Comparison of ENCODE assay signal across 8 cellular contexts in genomic region chr11:65859134-65859811, GRCh38.
A peak's percentile ranks its signal among the peaks of the same experiment; 100 is the strongest.
DNase-seq lines count a peak whose midpoint lies in the region; ATAC-seq and TF ChIP-seq lines count a peak whose summit lies in the region.

No MANE protein-coding gene starts in this region.

- peak overlapping the region; percentile 96 for H3K4me3 ChIP-seq in AG10803 (ENCODE audit: low read length)

- peak; percentile 51 for ATAC-seq in GM19043 (IDR thresholded peaks at IDR 0.05; ENCODE audit: low read depth, unreplicated experiment)
- ATAC-seq in HG03354 (IDR thresholded peaks at IDR 0.05; ENCODE audit: poor library complexity, severe bottlenecking, unreplicated experiment) = peak; percentile 55
- peak; percentile 67 to 70 for ATAC-seq in activated CD4-positive, CD25-positive, alpha-beta regulatory T cell treated with anti-CD3 and anti-CD28 coated beads, Interleukin-2, amount 50 U/mL, for 24 hours

- TF ChIP-seq CTCF in AG10803 (conservative IDR thresholded peaks at IDR 0.05; ENCODE audit: low read length) = no peak

- peak; percentile 97 for DNase-seq in AG10803 (ENCODE audit: low read depth)
- DNase-seq in NCI-H446 (lab: John Stamatoyannopoulos, UW) = peak; percentile 99
- peak; percentile 99 for DNase-seq in cerebellar cortex (ENCODE audit: low spot score)
- DNase-seq in islet precursor cell = peak; percentile 100
- DNase-seq in stimulated activated CD4-positive, alpha-beta T cell treated with anti-CD3 and anti-CD28 coated beads, Interleukin-12 subunit alpha, Interleukin-12 subunit beta, amount 100 ng/mL, for 4 hours = peak; percentile 98

Comparison
In these comparisons a context has a peak if more than half of its experiments do, and no peak if none do; other contexts are left out.
1. Peak in every context shown above with its lines: DNase-seq, ATAC-seq and H3K4me3 ChIP-seq.